8 cellular contexts compared by ENCODE assay signal in the genomic region with DNA sequence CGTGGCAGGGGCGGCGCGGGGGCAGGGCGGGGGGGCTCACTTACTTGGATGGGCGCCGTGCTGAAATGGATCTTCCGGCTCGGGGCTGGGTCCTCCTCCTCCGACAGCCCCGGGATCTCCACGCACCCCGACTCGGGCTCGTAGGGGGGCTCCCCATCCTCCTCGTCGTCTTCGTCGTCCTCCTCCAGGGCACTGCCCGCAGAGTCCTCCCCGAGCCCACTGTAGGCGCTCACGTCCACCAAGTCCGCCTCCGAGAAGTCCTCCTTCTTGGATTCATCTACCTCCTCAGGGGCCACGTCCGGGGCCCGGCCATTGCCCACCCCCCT. TPM values are rescaled to one million over a fixed set of nuclear protein-coding genes. Genes with fewer than 3 reads are reported as not detected.
DNase-seq lines count a peak whose midpoint lies in the region; ATAC-seq and TF ChIP-seq lines count a peak whose summit lies in the region.

No MANE protein-coding gene starts in this region.

- H4K20me1 ChIP-seq in KMS-11 (ENCODE audit: insufficient read depth) = no peaks in the 10 kb centered on the region

- peak overlapping the region; percentile 79 for H3K9ac ChIP-seq in KMS-11

- peaks cover 53% of the 10 kb centered on the region for H3K4me1 Mint-ChIP-seq in nephron progenitor cell

- H3K27ac Mint-ChIP-seq in nephron progenitor cell = no peak overlapping the region

- in situ Hi-C loops in G401 (cut with HindIII; ENCODE audit: low sequenced_read_pairs) = no loop called here

- H3K27me3 Mint-ChIP-seq in nephron progenitor cell (ENCODE audit: low read depth, poor library complexity) = peaks cover 9% of the 10 kb centered on the region

- H2AFZ ChIP-seq in KMS-11 (ENCODE audit: low read depth) = peak overlapping the region; percentile 33; the same call in 1 of the 2 replicates

- no peaks in the 10 kb centered on the region for H3K36me3 ChIP-seq in KMS-11 (ENCODE audit: insufficient read depth)

- H3K27ac ChIP-seq in C4-2B = peak overlapping the region; percentile 81
- peak overlapping the region; percentile 52 for H3K27ac ChIP-seq in KMS-11
- H3K27ac ChIP-seq in coronary artery = peak overlapping the region; percentile 94 to 95

- H3K27me3 ChIP-seq in KMS-11 (ENCODE audit: insufficient read depth, low read depth) = no peaks in the 10 kb centered on the region

- H3K4me1 ChIP-seq in KMS-11 (ENCODE audit: low read depth, poor library complexity, severe bottlenecking) = peaks cover 41% of the 10 kb centered on the region

- peak overlapping the region; percentile 85 for H3K4me3 Mint-ChIP-seq in nephron progenitor cell

- peaks cover 7% of the 10 kb centered on the region for H3K36me3 Mint-ChIP-seq in nephron progenitor cell (ENCODE audit: low read depth)

- peaks cover 47% of the 10 kb centered on the region for H3K79me2 ChIP-seq in KMS-11 (ENCODE audit: insufficient read depth, low read depth)

- DNase-seq in coronary artery (ENCODE audit: low spot score) (no peak), nephron progenitor cell (no peak), G401 (ENCODE audit: low spot score) (no peak)
- no peak for DNase-seq in stimulated activated naive CD4-positive, alpha-beta T cell treated with Interleukin-2 at 50 U/mL for 16 hours (lab: John Stamatoyannopoulos, UW)

- H3K4me2 ChIP-seq in KMS-11 = peak overlapping the region; percentile 75

- ATAC-seq in GM21825 (IDR thresholded peaks at IDR 0.05; ENCODE audit: unreplicated experiment) (no peak), GM18858 (IDR thresholded peaks at IDR 0.05; ENCODE audit: unreplicated experiment) (no peak)

- TF ChIP-seq CTCF in C4-2B (conservative IDR thresholded peaks at IDR 0.05) = no peak
- TF ChIP-seq CTCF in KMS-11 (conservative IDR thresholded peaks at IDR 0.05; ENCODE audit: low read depth, low read length) = no peak
- no peak for TF ChIP-seq CTCF in coronary artery (IDR thresholded peaks at IDR 0.05)
- TF ChIP-seq CTCF in nephron progenitor cell (IDR thresholded peaks at IDR 0.05) = no peak

- H3K9me3 Mint-ChIP-seq in nephron progenitor cell = no peaks in the 10 kb centered on the region

- H3K4me3 ChIP-seq in KMS-11 (IDR thresholded peaks at IDR 0.05; ENCODE audit: insufficient read depth, low read depth, low read length) (no peak overlapping the region), coronary artery (peak overlapping the region; percentile 90)

RNA-seq across cellular contexts. Expression of a gene that starts 1.4 kb away (rescaled TPM):
- 49.7 and 59.6 TPM in 2 replicates for total RNA-seq in G401 (2014; rRNA removed; shearing (Covaris generic))

RNA-seq across cellular contexts. Expression of a gene that starts 16.7 kb away (rescaled TPM):
- 19.0 and 49.0 TPM in 2 replicates for total RNA-seq in G401 (2014; rRNA removed; shearing (Covaris generic))

RNA-seq across cellular contexts. Expression of a gene that starts 19.1 kb away (rescaled TPM):
- 7.5 and 8.4 TPM in 2 replicates for total RNA-seq in G401 (2014; rRNA removed; shearing (Covaris generic))

RNA-seq across cellular contexts. Expression of a gene that starts 52.4 kb away (rescaled TPM):
- 72.4 and 86.8 TPM in 2 replicates for total RNA-seq in G401 (2014; rRNA removed; shearing (Covaris generic))

RNA-seq across cellular contexts. Expression of a gene that starts 53.9 kb away (rescaled TPM):
- 40.3 and 112 TPM in 2 replicates for total RNA-seq in G401 (2014; rRNA removed; shearing (Covaris generic))
